In the genomic region with DNA sequence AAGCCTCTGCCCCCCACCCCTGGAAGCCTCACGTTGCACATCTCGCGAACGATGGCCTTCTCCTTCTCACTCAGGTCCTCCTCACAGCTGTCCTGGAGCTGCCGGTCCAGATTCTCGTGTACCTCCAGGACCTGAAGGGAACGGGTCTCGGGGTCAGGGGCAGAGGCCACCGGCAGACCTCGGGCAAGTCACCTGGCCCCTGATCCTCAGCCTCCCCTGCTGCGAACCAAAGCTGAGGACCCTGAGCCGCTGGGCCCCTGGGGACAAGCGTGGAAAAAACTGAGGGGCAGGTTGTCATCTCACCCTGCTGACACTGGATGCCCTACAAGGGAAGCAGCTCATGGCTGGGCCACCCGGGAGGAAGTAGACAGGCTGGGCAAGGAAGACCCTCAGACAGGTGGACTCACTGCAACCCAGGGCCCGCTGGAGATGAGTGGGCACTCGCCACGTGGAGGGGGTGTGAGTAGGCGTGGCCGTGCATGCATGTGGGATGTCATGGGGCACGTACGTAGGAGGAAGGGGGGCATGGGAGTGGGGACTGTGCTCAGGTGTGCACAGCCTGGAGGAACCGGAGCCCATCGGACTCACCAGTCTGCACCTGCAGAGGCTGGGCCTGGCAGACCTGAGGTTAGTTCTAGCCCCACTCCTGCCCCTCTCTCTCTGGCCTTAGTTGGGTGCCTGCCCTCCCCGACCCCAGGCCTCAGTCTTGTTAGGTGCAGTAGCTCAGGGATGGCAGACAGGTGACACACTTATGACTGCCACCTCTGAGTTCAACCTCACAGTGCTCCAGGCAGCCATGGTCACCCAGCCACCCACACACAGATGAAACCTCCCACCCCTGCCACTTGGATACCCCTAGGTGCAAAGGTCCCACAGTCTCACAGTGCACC, we compare ENCODE assay signal across 17 cellular contexts. TPM values are rescaled to one million over a fixed set of nuclear protein-coding genes. Genes with fewer than 3 reads are reported as not detected.
DNase-seq lines count a peak whose midpoint lies in the region; ATAC-seq, FAIRE-seq and TF ChIP-seq lines count a peak whose summit lies in the region.
"Had no signal": no experiment of that assay in that cellular context is flagged by ENCODE, and none has a peak within 500 bp of the region (broad histone marks: within the 10 kb centered on the region; RNA-seq: fewer than 3 reads in every experiment).

No MANE protein-coding gene starts in this region.

- no peak overlapping the region for H3K4me2 ChIP-seq in HepG2 (ENCODE audit: low read depth, low read length)

- H2AFZ ChIP-seq in HepG2 (ENCODE audit: low read length), result no peak overlapping the region

- peaks cover 31% of the 10 kb centered on the region; the same call in 1 of the 2 replicates for H4K20me1 ChIP-seq in HepG2 (ENCODE audit: insufficient read depth, low read length)

- peak; percentile 72 for DNase-seq in cardiac septum (ENCODE audit: low spot score)
- DNase-seq in right atrium auricular region (ENCODE audit: low spot score), result no peak
- DNase-seq in T-helper 17 cell, result no peak
- no peak for DNase-seq in HepG2 (ENCODE audit: low spot score)
- peak; percentile 17 to 63 for DNase-seq in tibial artery
- DNase-seq in upper lobe of right lung, result no peak
- DNase-seq in HuH-7.5 (ENCODE audit: low spot score), result no peak
- DNase-seq: activated CD8-positive, alpha-beta T cell treated with anti-CD3 and anti-CD28 coated beads, Interleukin-2, amount 10 ng/mL, durations not matched to agents 7 days and 5 days; DND-41; NCI-H1930; NCI-H446 treated with DMSO at 0.1 percent for 48 hours had no signal

- no peak overlapping the region for H3K27ac Mint-ChIP-seq in T-helper 17 cell
- H3K27ac Mint-ChIP-seq: activated CD8-positive, alpha-beta T cell treated with anti-CD3 and anti-CD28 coated beads, Interleukin-2, amount 10 ng/mL, durations not matched to agents 7 days and 5 days; stimulated activated memory B cell treated with anti-CD40 and anti-IgM and Interleukin-4, amounts not matched to agents 10 μg/mL and 1 μg/mL and 100 μg/mL, for 72 hours had no signal

- H3K9me3 ChIP-seq in right atrium auricular region (no peaks in the 10 kb centered on the region), T-helper 17 cell (ENCODE audit: control insufficient read depth, low read length, poor library complexity, severe bottlenecking) (no peaks in the 10 kb centered on the region), HepG2 (ENCODE audit: low read length) (no peaks in the 10 kb centered on the region), tibial artery (no peaks in the 10 kb centered on the region), upper lobe of right lung (no peaks in the 10 kb centered on the region)
- H3K9me3 ChIP-seq: ascending aorta had no signal

- no peak overlapping the region for H3K9ac ChIP-seq in HepG2 (ENCODE audit: insufficient read depth, low read depth, low read length)

- TF ChIP-seq RAD21 in HepG2 (CRISPR knock-in tag; IDR thresholded peaks at IDR 0.05), result no peak

- no TSS peak for BruUV-seq in HepG2 (replicated peaks; lab: Mats Ljungman, UMichigan)

- CTCF ChIA-PET in HepG2 (lab: Yijun Ruan, JAX; ENCODE audit: low intra/inter-chr PET ratio, low total read pairs), result interaction anchor here (1.2 kb wide), 1 partner anchor 113 kb away, joined by 4 read pairs; no protein-coding TSS in a partner anchor

- H3K27me3 ChIP-seq in right atrium auricular region, result no peaks in the 10 kb centered on the region
- H3K27me3 ChIP-seq in HepG2 (ENCODE audit: control insufficient read depth in 1 of 2, insufficient read depth in 2 of 2, low read length in 2 of 2), result no peaks in the 10 kb centered on the region
- no peaks in the 10 kb centered on the region for H3K27me3 ChIP-seq in tibial artery
- no peaks in the 10 kb centered on the region for H3K27me3 ChIP-seq in upper lobe of right lung
- H3K27me3 ChIP-seq: ascending aorta had no signal

- 97% methylated on average over 18 of the region's 24 CpGs for WGBS in HepG2 (ENCODE audit: low lambda C conversion rate)

- H3K36me3 ChIP-seq in right atrium auricular region (peaks cover 16% of the 10 kb centered on the region), HepG2 (replicated peaks in 1 of 2; ENCODE audit: control insufficient read depth in 1 of 2, insufficient read depth in 2 of 2, low read length in 2 of 2) (peaks cover 18 to 49% of the 10 kb centered on the region in 2 experiments; a peak in 4 of 5 replicates), tibial artery (peaks cover 0 to 44% (median 18%) of the 10 kb centered on the region in 3 donors), upper lobe of right lung (peaks cover 17% of the 10 kb centered on the region)

- 0 out of 4 replicates have a peak, but pooled peaks of 1 of the 2 experiments have one; percentile 19 for TF ChIP-seq POLR2A in HepG2 (IDR thresholded peaks at IDR 0.05; ENCODE audit: insufficient read depth in 1 of 2, low read depth in 2 of 2, low read length in 2 of 2)

- no peak for FAIRE-seq in HepG2 (lab: Jason Lieb, UNC)

- no peaks in the 10 kb centered on the region for H3K36me3 Mint-ChIP-seq in T-helper 17 cell (ENCODE audit: low read depth)
- H3K36me3 Mint-ChIP-seq: stimulated activated memory B cell treated with anti-CD40 and anti-IgM and Interleukin-4, amounts not matched to agents 10 μg/mL and 1 μg/mL and 100 μg/mL, for 72 hours had no signal

- TF ChIP-seq CTCF in right atrium auricular region (IDR thresholded peaks at IDR 0.05) (no peak), HepG2 (CRISPR knock-in tag; IDR thresholded peaks at IDR 0.05) (no peak), tibial artery (IDR thresholded peaks at IDR 0.05) (no peak), upper lobe of right lung (IDR thresholded peaks at IDR 0.05) (no peak)

- H3K27me3 Mint-ChIP-seq in T-helper 17 cell, result no peaks in the 10 kb centered on the region
- H3K27me3 Mint-ChIP-seq: naive thymus-derived CD8-positive, alpha-beta T cell; stimulated activated memory B cell treated with anti-CD40 and anti-IgM and Interleukin-4, amounts not matched to agents 10 μg/mL and 1 μg/mL and 100 μg/mL, for 72 hours had no signal

- peaks cover 0 to 17% of the 10 kb centered on the region in 2 donors for H3K4me1 ChIP-seq in right atrium auricular region
- no peaks in the 10 kb centered on the region for H3K4me1 ChIP-seq in HepG2 (ENCODE audit: insufficient read depth, low read length)
- peaks cover 0 to 18% (median 0%) of the 10 kb centered on the region in 4 donors for H3K4me1 ChIP-seq in tibial artery
- H3K4me1 ChIP-seq in upper lobe of right lung, result peaks cover 3% of the 10 kb centered on the region
- H3K4me1 ChIP-seq: ascending aorta had no signal

- TF ChIP-seq EP300 in HepG2 (IDR thresholded peaks at IDR 0.05; ENCODE audit: low read depth in 2 of 2, low read length in 2 of 2), result no peak
- TF ChIP-seq EP300 in HepG2 (CRISPR knock-in tag; IDR thresholded peaks at IDR 0.05; ENCODE audit: borderline replicate concordance), result no peak

- intact Hi-C loops in cardiac septum (cut with DNase I) (loop anchor here (5.0 kb wide), 1 partner anchor 166 kb away; a partner anchor contains a TSS), HepG2 (cut with micrococcal nuclease; ENCODE audit: unreplicated experiment) (no loop called here), tibial artery (cut with DNase I; ENCODE audit: low total_unique reads) (no loop called here), upper lobe of right lung (cut with DNase I) (loop anchor here (5.0 kb wide), 1 partner anchor 111 kb away; no protein-coding TSS in a partner anchor)

- in situ Hi-C loops in HepG2 (cut with HindIII; ENCODE audit: extremely low pct_ligation_motif_present, low pct_unique_long_range_greater_than_20kb), result no loop called here

- POLR2A ChIA-PET in HepG2 (lab: Yijun Ruan, JAX), result no interaction called here

- peak overlapping the region; percentile 5 for H3K4me3 Mint-ChIP-seq in T-helper 17 cell
- H3K4me3 Mint-ChIP-seq: activated CD8-positive, alpha-beta T cell treated with anti-CD3 and anti-CD28 coated beads, Interleukin-2, amount 10 ng/mL, durations not matched to agents 7 days and 5 days; stimulated activated memory B cell treated with anti-CD40 and anti-IgM and Interleukin-4, amounts not matched to agents 10 μg/mL and 1 μg/mL and 100 μg/mL, for 72 hours had no signal

- no peaks in the 10 kb centered on the region for H3K79me2 ChIP-seq in HepG2 (ENCODE audit: insufficient read depth, low read length)

- H3K4me3 ChIP-seq in right atrium auricular region (no peak overlapping the region), HepG2 (replicated peaks in 1 of 3; ENCODE audit: insufficient read depth in 1 of 3, low read depth in 2 of 3, low read length in 3 of 3) (no peak overlapping the region), tibial artery (no peak overlapping the region), upper lobe of right lung (no peak overlapping the region)
- H3K4me3 ChIP-seq: ascending aorta had no signal

- ATAC-seq in T-helper 17 cell (no peak), HepG2 (no peak), upper lobe of right lung (no peak), GM19452 (IDR thresholded peaks at IDR 0.05; ENCODE audit: unreplicated experiment) (no peak)
- ATAC-seq: activated CD8-positive, alpha-beta T cell treated with anti-CD3 and anti-CD28 coated beads, Interleukin-2, amount 10 ng/mL, durations not matched to agents 7 days and 5 days; naive thymus-derived CD8-positive, alpha-beta T cell; stimulated activated memory B cell treated with anti-CD40 and anti-IgM and Interleukin-4, amounts not matched to agents 10 μg/mL and 1 μg/mL and 100 μg/mL, for 72 hours had no signal

- H3K27ac ChIP-seq in right atrium auricular region (no peak overlapping the region), HepG2 (ENCODE audit: extremely low read length, insufficient read depth, low read length) (no peak overlapping the region), tibial artery (no peak overlapping the region), upper lobe of right lung (no peak overlapping the region)
- H3K27ac ChIP-seq: ascending aorta, HL-60, VCaP had no signal

- H3K4me1 Mint-ChIP-seq in T-helper 17 cell, result peaks cover 2% of the 10 kb centered on the region
- H3K4me1 Mint-ChIP-seq: naive thymus-derived CD8-positive, alpha-beta T cell had no signal

RNA-seq across cellular contexts. Expression of a gene that starts 35.2 kb away (rescaled TPM):
- total RNA-seq in cardiac septum (31.2 TPM), right atrium auricular region (10 to 100 TPM; 13.9 to 17.1 TPM), T-helper 17 cell (100 to 1,000 TPM; 138 to 141 TPM), HepG2 (2016; rRNA removed; fragmentation: Illumina TruSeq; extraction: Trizol) (9.7 and 16.5 TPM in 2 replicates), upper lobe of right lung (48.7 TPM)
- total RNA-seq in HepG2 (2016; cell fraction: cytosol; rRNA removed; fragmentation: Illumina TruSeq; extraction: Trizol; ENCODE audit: low read depth), result 5.1 and 6.8 TPM in 2 replicates
- total RNA-seq in HepG2 (2016; cell fraction: insoluble cytoplasmic fraction; rRNA removed; fragmentation: Illumina TruSeq; extraction: Trizol), result 10.3 and 17.3 TPM in 2 replicates
- 17.8 and 18.8 TPM in 2 replicates for total RNA-seq in HepG2 (2016; cell fraction: membrane; rRNA removed; fragmentation: Illumina TruSeq; extraction: Trizol)
- total RNA-seq in HepG2 (2016; cell fraction: nucleus; rRNA removed; fragmentation: Illumina TruSeq; extraction: Trizol), result 27.1 and 31.3 TPM in 2 replicates
- 4.9 and 14.0 TPM in 2 replicates for polyA plus RNA-seq in HepG2 (2011; rRNA removed)
- polyA plus RNA-seq in HepG2 (2011; cell fraction: cytosol; rRNA removed), result 4.0 and 5.4 TPM in 2 replicates
- polyA plus RNA-seq in HepG2 (2011; cell fraction: nucleus; rRNA removed), result 10.8 and 10.9 TPM in 2 replicates
- 25.5 and 37.8 TPM in 2 replicates for polyA plus RNA-seq in HepG2 (2012)
- polyA plus RNA-seq in HepG2 (2016; cell fraction: cytosol; fragmentation: Illumina TruSeq; extraction: Trizol; ENCODE audit: low read depth), result 13.3 and 14.2 TPM in 2 replicates
- polyA plus RNA-seq in HepG2 (2016; cell fraction: insoluble cytoplasmic fraction; fragmentation: Illumina TruSeq; extraction: Trizol; ENCODE audit: low read depth), result 30.0 and 42.2 TPM in 2 replicates
- polyA plus RNA-seq in HepG2 (2016; cell fraction: membrane; fragmentation: Illumina TruSeq; extraction: Trizol; ENCODE audit: low read depth), result 26.4 and 33.9 TPM in 2 replicates
- polyA plus RNA-seq in HepG2 (2016; cell fraction: nucleus; fragmentation: Illumina TruSeq; extraction: Trizol; ENCODE audit: insufficient read depth, low read depth), result 35.3 and 41.4 TPM in 2 replicates
- 10.0 and 16.9 TPM in 2 replicates for polyA minus RNA-seq in HepG2 (2011; rRNA and poly(A)+ RNA removed; ENCODE audit: low replicate concordance)
- polyA minus RNA-seq in HepG2 (2011; cell fraction: cytosol; rRNA and poly(A)+ RNA removed), result 15.8 and 19.7 TPM in 2 replicates
- polyA minus RNA-seq in HepG2 (2011; cell fraction: nucleus; rRNA and poly(A)+ RNA removed), result 40.8 and 43.4 TPM in 2 replicates

RNA-seq across cellular contexts. Expression of a gene that starts 35.7 kb away (rescaled TPM):
- total RNA-seq in cardiac septum (135 TPM), right atrium auricular region (100 to 1,000 TPM in 1 of 2 donors, 10 to 100 TPM in 1; 84.2 to 114 TPM), T-helper 17 cell (10 to 100 TPM; 38.2 to 47.6 TPM), HepG2 (2016; rRNA removed; fragmentation: Illumina TruSeq; extraction: Trizol) (67.1 and 71.2 TPM in 2 replicates), upper lobe of right lung (90.3 TPM)
- 486 and 562 TPM in 2 replicates for total RNA-seq in HepG2 (2016; cell fraction: cytosol; rRNA removed; fragmentation: Illumina TruSeq; extraction: Trizol; ENCODE audit: low read depth)
- 65.7 and 69.4 TPM in 2 replicates for total RNA-seq in HepG2 (2016; cell fraction: insoluble cytoplasmic fraction; rRNA removed; fragmentation: Illumina TruSeq; extraction: Trizol)
- 174 and 189 TPM in 2 replicates for total RNA-seq in HepG2 (2016; cell fraction: membrane; rRNA removed; fragmentation: Illumina TruSeq; extraction: Trizol)
- total RNA-seq in HepG2 (2016; cell fraction: nucleus; rRNA removed; fragmentation: Illumina TruSeq; extraction: Trizol), result 32.6 and 38.0 TPM in 2 replicates
- polyA plus RNA-seq in HepG2 (2011; rRNA removed), result 26.6 and 30.3 TPM in 2 replicates
- polyA plus RNA-seq in HepG2 (2011; cell fraction: cytosol; rRNA removed), result 17.9 and 21.3 TPM in 2 replicates
- polyA plus RNA-seq in HepG2 (2011; cell fraction: nucleus; rRNA removed), result 9.0 and 9.6 TPM in 2 replicates
- 30.1 and 35.9 TPM in 2 replicates for polyA plus RNA-seq in HepG2 (2012)
- 31.4 and 32.0 TPM in 2 replicates for polyA plus RNA-seq in HepG2 (2016; cell fraction: cytosol; fragmentation: Illumina TruSeq; extraction: Trizol; ENCODE audit: low read depth)
- 60.4 and 64.7 TPM in 2 replicates for polyA plus RNA-seq in HepG2 (2016; cell fraction: insoluble cytoplasmic fraction; fragmentation: Illumina TruSeq; extraction: Trizol; ENCODE audit: low read depth)
- 47.6 and 54.1 TPM in 2 replicates for polyA plus RNA-seq in HepG2 (2016; cell fraction: membrane; fragmentation: Illumina TruSeq; extraction: Trizol; ENCODE audit: low read depth)
- 32.3 and 34.4 TPM in 2 replicates for polyA plus RNA-seq in HepG2 (2016; cell fraction: nucleus; fragmentation: Illumina TruSeq; extraction: Trizol; ENCODE audit: insufficient read depth, low read depth)
- 45.8 and 74.7 TPM in 2 replicates for polyA minus RNA-seq in HepG2 (2011; rRNA and poly(A)+ RNA removed; ENCODE audit: low replicate concordance)
- polyA minus RNA-seq in HepG2 (2011; cell fraction: cytosol; rRNA and poly(A)+ RNA removed), result 54.3 and 55.8 TPM in 2 replicates
- 34.1 and 34.2 TPM in 2 replicates for polyA minus RNA-seq in HepG2 (2011; cell fraction: nucleus; rRNA and poly(A)+ RNA removed)

Comparison
In these comparisons a context has a peak if more than half of its experiments do, and no peak if none do; other contexts are left out.
1. DNase-seq: peak in cardiac septum (single experiment) and tibial artery (2 of 2); none in right atrium auricular region (single experiment), T-helper 17 cell (0 of 3), HepG2 (single experiment), upper lobe of right lung (single experiment) and HuH-7.5 (single experiment).
2. intact Hi-C loops: an anchor here in cardiac septum (5.0 kb wide) and upper lobe of right lung (5.0 kb wide); none called in HepG2 and tibial artery.